ENCODE assay signal across 8 cellular contexts in genomic region chr17:38800237-38800760, GRCh38. TPM values are rescaled to one million over a fixed set of nuclear protein-coding genes. Genes with fewer than 3 reads are reported as not detected.
DNase-seq lines count a peak whose midpoint lies in the region; ATAC-seq lines count a peak whose summit lies in the region.

No MANE protein-coding gene starts in this region.

- peak; percentile 33 for DNase-seq in NCI-H748 (lab: John Stamatoyannopoulos, UW; ENCODE audit: unreplicated experiment)
- DNase-seq in NCI-H748 treated with DMSO at 0.1 percent for 48 hours (lab: John Stamatoyannopoulos, UW): no peak
- no peak for DNase-seq in activated CD8-positive, alpha-beta T cell treated with anti-CD3 and anti-CD28 coated beads, Interleukin-2, amount 10 ng/mL, durations not matched to agents 7 days and 5 days
- DNase-seq in AG08396 (ENCODE audit: low spot score): no peak
- no peak for DNase-seq in NCI-H526 treated with DMSO at 0.1 percent for 48 hours (lab: John Stamatoyannopoulos, UW)

- peaks cover 34% of the 10 kb centered on the region for H3K36me3 ChIP-seq in iPS-18a (ENCODE audit: control insufficient read depth, low read depth, low read length)
- H3K36me3 ChIP-seq in stomach smooth muscle (ENCODE audit: control insufficient read depth in 2 of 2, insufficient read depth in 2 of 2, low read length in 2 of 2): peaks cover 23 to 26% of the 10 kb centered on the region in 2 donors

- H3K36me3 Mint-ChIP-seq in activated CD8-positive, alpha-beta T cell treated with anti-CD3 and anti-CD28 coated beads, Interleukin-2, amount 10 ng/mL, durations not matched to agents 7 days and 5 days (ENCODE audit: low read depth): peaks cover 52% of the 10 kb centered on the region

- ATAC-seq in activated CD8-positive, alpha-beta T cell treated with anti-CD3 and anti-CD28 coated beads, Interleukin-2, amount 10 ng/mL, durations not matched to agents 7 days and 5 days: no peak
- ATAC-seq in HG03469 (IDR thresholded peaks at IDR 0.05; ENCODE audit: unreplicated experiment): no peak

- H3K27ac Mint-ChIP-seq in activated CD8-positive, alpha-beta T cell treated with anti-CD3 and anti-CD28 coated beads, Interleukin-2, amount 10 ng/mL, durations not matched to agents 7 days and 5 days: peak overlapping the region; percentile 83

- no peaks in the 10 kb centered on the region for H3K9me3 ChIP-seq in iPS-18a (ENCODE audit: control insufficient read depth, low read depth, low read length)
- no peaks in the 10 kb centered on the region for H3K9me3 ChIP-seq in stomach smooth muscle (ENCODE audit: control insufficient read depth in 2 of 2, low read length in 2 of 2)

- peak overlapping the region; percentile 89 for H3K9ac ChIP-seq in iPS-18a (ENCODE audit: low read length)
- peak overlapping the region; percentile 79 to 88 for H3K9ac ChIP-seq in stomach smooth muscle (ENCODE audit: low read length in 2 of 2)

- peaks cover 36% of the 10 kb centered on the region for H3K4me1 Mint-ChIP-seq in activated CD8-positive, alpha-beta T cell treated with anti-CD3 and anti-CD28 coated beads, Interleukin-2, amount 10 ng/mL, durations not matched to agents 7 days and 5 days (ENCODE audit: low read depth)

- H3K27me3 ChIP-seq in iPS-18a (ENCODE audit: control insufficient read depth, insufficient read depth, low read length) (no peaks in the 10 kb centered on the region), stomach smooth muscle (ENCODE audit: control insufficient read depth in 1 of 2, insufficient read depth in 2 of 2, low read length in 2 of 2) (no peaks in the 10 kb centered on the region)

- H3K27me3 Mint-ChIP-seq in activated CD8-positive, alpha-beta T cell treated with anti-CD3 and anti-CD28 coated beads, Interleukin-2, amount 10 ng/mL, durations not matched to agents 7 days and 5 days (ENCODE audit: low read depth): no peaks in the 10 kb centered on the region

- CTCF ChIA-PET in activated CD8-positive, alpha-beta T cell treated with anti-CD3 and anti-CD28 coated beads, Interleukin-2, amount 10 ng/mL, durations not matched to agents 7 days and 5 days (lab: Charles Lee): no interaction called here

- no peaks in the 10 kb centered on the region for H3K9me3 Mint-ChIP-seq in activated CD8-positive, alpha-beta T cell treated with anti-CD3 and anti-CD28 coated beads, Interleukin-2, amount 10 ng/mL, durations not matched to agents 7 days and 5 days (ENCODE audit: insufficient read depth)

- peak overlapping the region; percentile 61 for H3K27ac ChIP-seq in iPS-18a (ENCODE audit: low read length)
- H3K27ac ChIP-seq in stomach smooth muscle (ENCODE audit: low read length): peak overlapping the region; percentile 93

- H3K4me3 ChIP-seq in iPS-18a (ENCODE audit: low read length) (peak overlapping the region; percentile 80), stomach smooth muscle (ENCODE audit: low read length in 2 of 2) (peak overlapping the region; percentile 61 to 74)

- H3K4me1 ChIP-seq in iPS-18a (ENCODE audit: control insufficient read depth, low read depth, low read length) (peaks cover 19% of the 10 kb centered on the region), stomach smooth muscle (ENCODE audit: control insufficient read depth, insufficient read depth, low read length) (peaks cover 20% of the 10 kb centered on the region)

- POLR2A ChIA-PET in activated CD8-positive, alpha-beta T cell treated with anti-CD3 and anti-CD28 coated beads, Interleukin-2, amount 10 ng/mL, durations not matched to agents 7 days and 5 days (lab: Charles Lee): interaction anchor here (1.4 kb wide), 1 partner anchor 53 kb away, joined by 7 read pairs; the partner anchor contains the start of gene RPL23

- H3K4me3 Mint-ChIP-seq in activated CD8-positive, alpha-beta T cell treated with anti-CD3 and anti-CD28 coated beads, Interleukin-2, amount 10 ng/mL, durations not matched to agents 7 days and 5 days: peak overlapping the region; percentile 81

RNA-seq across cellular contexts. Expression of gene PIP4K2B, which starts 0.9 kb away (rescaled TPM):
- total RNA-seq in activated CD8-positive, alpha-beta T cell treated with anti-CD3 and anti-CD28 coated beads, Interleukin-2, amount 10 ng/mL, durations not matched to agents 7 days and 5 days: 10 to 100 TPM; 49.9 to 51.4 TPM

RNA-seq across cellular contexts. Expression of gene CWC25, which starts 24.8 kb away (rescaled TPM):
- 10 to 100 TPM; 29.6 to 30.9 TPM for total RNA-seq in activated CD8-positive, alpha-beta T cell treated with anti-CD3 and anti-CD28 coated beads, Interleukin-2, amount 10 ng/mL, durations not matched to agents 7 days and 5 days

RNA-seq across cellular contexts. Expression of gene PSMB3, which starts 47.8 kb away (rescaled TPM):
- 100 to 1,000 TPM; 251 to 252 TPM for total RNA-seq in activated CD8-positive, alpha-beta T cell treated with anti-CD3 and anti-CD28 coated beads, Interleukin-2, amount 10 ng/mL, durations not matched to agents 7 days and 5 days

RNA-seq across cellular contexts. Expression of gene PCGF2, which starts 52.2 kb away (rescaled TPM):
- total RNA-seq in activated CD8-positive, alpha-beta T cell treated with anti-CD3 and anti-CD28 coated beads, Interleukin-2, amount 10 ng/mL, durations not matched to agents 7 days and 5 days: under 1 TPM; 0.63 to 0.70 TPM

RNA-seq across cellular contexts. Expression of gene RPL23, which starts 53.2 kb away (rescaled TPM):
- 1,000 to 10,000 TPM; 1,130 to 1,164 TPM for total RNA-seq in activated CD8-positive, alpha-beta T cell treated with anti-CD3 and anti-CD28 coated beads, Interleukin-2, amount 10 ng/mL, durations not matched to agents 7 days and 5 days
